ENCODE assay signal across 15 cellular contexts in the genomic region with DNA sequence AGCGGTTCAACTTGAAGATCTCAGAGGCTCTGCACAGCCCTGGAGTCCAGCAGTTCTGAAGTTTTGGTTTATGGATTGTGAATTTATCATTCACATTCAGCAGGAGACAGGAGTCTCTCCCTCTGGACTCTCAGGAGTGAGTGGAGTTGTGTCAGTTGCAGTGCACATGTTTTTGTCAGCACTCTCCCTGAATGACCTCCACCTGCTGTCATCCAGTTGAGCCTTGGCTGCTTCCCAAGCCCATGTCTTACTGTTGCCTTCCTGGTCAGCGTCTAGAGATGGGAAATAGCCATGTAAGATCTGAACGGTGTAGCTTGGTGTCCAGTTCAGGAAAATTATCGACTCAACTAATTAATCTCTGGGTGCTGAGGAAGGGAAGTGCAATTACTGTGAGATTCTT.
DNase-seq lines count a peak whose midpoint lies in the region; ATAC-seq and TF ChIP-seq lines count a peak whose summit lies in the region.
"Had no signal": no experiment of that assay in that cellular context is flagged by ENCODE, and none has a peak within 500 bp of the region (broad histone marks: within the 10 kb centered on the region; RNA-seq: fewer than 3 reads in every experiment).

No MANE protein-coding gene starts in this region.

- 82 to 86% methylated on average over 4 of the region's 4 CpGs for WGBS in GM23248 (ENCODE audit: low coverage in 1 of 2, low lambda C conversion rate in 2 of 2, missing lambda C conversion rate in 2 of 2), 2 experiments

- peaks cover 87% of the 10 kb centered on the region for H3K36me3 Mint-ChIP-seq in activated naive CD4-positive, alpha-beta T cell treated with anti-CD3 and anti-CD28 coated beads, Interleukin-2, amount 10 ng/mL, durations not matched to agents 7 days and 5 days
- H3K36me3 Mint-ChIP-seq in T-cell: peaks cover 79% of the 10 kb centered on the region

- peaks cover 2% of the 10 kb centered on the region for H3K9me3 Mint-ChIP-seq in activated naive CD4-positive, alpha-beta T cell treated with anti-CD3 and anti-CD28 coated beads, Interleukin-2, amount 10 ng/mL, durations not matched to agents 7 days and 5 days
- H3K9me3 Mint-ChIP-seq in T-cell: no peaks in the 10 kb centered on the region
- H3K9me3 Mint-ChIP-seq: stimulated activated naive B cell treated with anti-CD40 and anti-IgM and Interleukin-4, amounts not matched to agents 10 μg/mL and 1 μg/mL and 100 μg/mL, for 72 hours had no signal

- H3K4me3 Mint-ChIP-seq in activated naive CD4-positive, alpha-beta T cell treated with anti-CD3 and anti-CD28 coated beads, Interleukin-2, amount 10 ng/mL, durations not matched to agents 7 days and 5 days: peak overlapping the region; percentile 42
- peak overlapping the region in 2 of 3 donors; percentile 10 to 74 for H3K4me3 Mint-ChIP-seq in T-cell
- H3K4me3 Mint-ChIP-seq: stimulated activated naive B cell treated with anti-CD40 and anti-IgM and Interleukin-4, amounts not matched to agents 10 μg/mL and 1 μg/mL and 100 μg/mL, for 72 hours had no signal

- no peak overlapping the region for H3K4me2 ChIP-seq in GM23248 (ENCODE audit: unreplicated experiment)

- H3K9ac ChIP-seq in GM23248: no peak overlapping the region

- peaks cover 28% of the 10 kb centered on the region for H3K79me2 ChIP-seq in GM23248 (ENCODE audit: insufficient read depth)

- CTCF ChIA-PET in activated naive CD4-positive, alpha-beta T cell treated with anti-CD3 and anti-CD28 coated beads, Interleukin-2, amount 10 ng/mL, durations not matched to agents 7 days and 5 days (lab: Charles Lee): interaction anchor here (0.7 to 1.1 kb wide), 3 partner anchors 121 to 887 kb away, joined by 3 to 5 read pairs (median 3); no protein-coding TSS in a partner anchor
- CTCF ChIA-PET in T-cell (lab: Charles Lee): interaction anchor here (0.7 to 1.1 kb wide), 6 partner anchors 15 to 156 kb away, joined by 3 to 5 read pairs (median 3); no protein-coding TSS in a partner anchor

- no peaks in the 10 kb centered on the region for H3K27me3 Mint-ChIP-seq in activated naive CD4-positive, alpha-beta T cell treated with anti-CD3 and anti-CD28 coated beads, Interleukin-2, amount 10 ng/mL, durations not matched to agents 7 days and 5 days
- H3K27me3 Mint-ChIP-seq in T-cell: no peaks in the 10 kb centered on the region
- H3K27me3 Mint-ChIP-seq: stimulated activated naive B cell treated with anti-CD40 and anti-IgM and Interleukin-4, amounts not matched to agents 10 μg/mL and 1 μg/mL and 100 μg/mL, for 72 hours had no signal

- H3K4me1 ChIP-seq in upper lobe of right lung: peaks cover 9% of the 10 kb centered on the region
- no peaks in the 10 kb centered on the region for H3K4me1 ChIP-seq in GM23248 (ENCODE audit: insufficient read depth)
- H3K4me1 ChIP-seq: SJSA1 had no signal

- H3K9me3 ChIP-seq in upper lobe of right lung (no peaks in the 10 kb centered on the region), GM23248 (ENCODE audit: low read depth) (no peaks in the 10 kb centered on the region)
- H3K9me3 ChIP-seq: ovary, SJSA1 had no signal

- intact Hi-C loops in left cardiac atrium (cut with DNase I) (loop anchor here (10.0 kb wide), 2 partner anchors 130 to 160 kb away; a partner anchor contains a TSS), upper lobe of right lung (cut with DNase I) (no loop called here)

- H3K27me3 ChIP-seq in upper lobe of right lung (no peaks in the 10 kb centered on the region), GM23248 (replicated peaks; ENCODE audit: insufficient read depth) (no peaks in the 10 kb centered on the region; the same call in 1 of the 2 replicates)
- H3K27me3 ChIP-seq: ovary, SJSA1 had no signal

- no peaks in the 10 kb centered on the region for H4K20me1 ChIP-seq in GM23248 (ENCODE audit: insufficient read depth)

- POLR2A ChIA-PET in T-cell (lab: Charles Lee): interaction anchor here (0.6 to 1.0 kb wide), 4 partner anchors 17 to 264 kb away, joined by 3 to 4 read pairs (median 3); no protein-coding TSS in a partner anchor

- H2AFZ ChIP-seq in GM23248: no peak overlapping the region

- no peak for ATAC-seq in T-cell (replicated peaks in 1 of 4)
- ATAC-seq in left cardiac atrium: peak; percentile 44 to 66
- ATAC-seq in upper lobe of right lung: no peak
- no peak for ATAC-seq in HG02970 (IDR thresholded peaks at IDR 0.05; ENCODE audit: low FRiP score, unreplicated experiment)
- ATAC-seq: stimulated activated naive B cell treated with anti-CD40 and anti-IgM and Interleukin-4, amounts not matched to agents 10 μg/mL and 1 μg/mL and 100 μg/mL, for 72 hours had no signal

- no peak overlapping the region for H3K4me3 ChIP-seq in upper lobe of right lung
- no peak overlapping the region for H3K4me3 ChIP-seq in GM23248
- H3K4me3 ChIP-seq: ovary, SJSA1 had no signal

- H3F3A ChIP-seq in GM23248 (ENCODE audit: insufficient read depth): no peaks in the 10 kb centered on the region

- H3K27ac Mint-ChIP-seq in activated naive CD4-positive, alpha-beta T cell treated with anti-CD3 and anti-CD28 coated beads, Interleukin-2, amount 10 ng/mL, durations not matched to agents 7 days and 5 days: peak overlapping the region; percentile 98
- H3K27ac Mint-ChIP-seq in T-cell: peak overlapping the region; percentile 95
- H3K27ac Mint-ChIP-seq: stimulated activated naive B cell treated with anti-CD40 and anti-IgM and Interleukin-4, amounts not matched to agents 10 μg/mL and 1 μg/mL and 100 μg/mL, for 72 hours had no signal

- no peak for TF ChIP-seq CTCF in upper lobe of right lung (IDR thresholded peaks at IDR 0.05)

- H3K9me2 ChIP-seq in GM23248 (ENCODE audit: insufficient read depth): no peaks in the 10 kb centered on the region

- H3K4me1 Mint-ChIP-seq in activated naive CD4-positive, alpha-beta T cell treated with anti-CD3 and anti-CD28 coated beads, Interleukin-2, amount 10 ng/mL, durations not matched to agents 7 days and 5 days: peaks cover 96% of the 10 kb centered on the region
- peaks cover 92 to 97% (median 93%) of the 10 kb centered on the region in 3 donors for H3K4me1 Mint-ChIP-seq in T-cell

- H3K27ac ChIP-seq in upper lobe of right lung: peak overlapping the region; percentile 17
- no peak overlapping the region for H3K27ac ChIP-seq in GM23248
- H3K27ac ChIP-seq: ovary, SJSA1 had no signal

- in situ Hi-C loops in GM23248 (cut with MboI): loop anchor here (5.0 to 25.0 kb wide), 2 partner anchors 308 to 378 kb away; a partner anchor contains a TSS

- DNase-seq in activated naive CD4-positive, alpha-beta T cell treated with anti-CD3 and anti-CD28 coated beads, Interleukin-2, amount 10 ng/mL, durations not matched to agents 7 days and 5 days: no peak
- DNase-seq in activated naive CD4-positive, alpha-beta T cell treated with anti-CD3 and anti-CD28 coated beads, Interleukin-2, amount 50 U/mL, for 16 hours: no peak
- DNase-seq in T-cell (no peak), left cardiac atrium (peak; percentile 55), upper lobe of right lung (no peak), GM23248 (no peak), NCI-H1417 treated with DMSO at 0.1 percent for 48 hours (lab: John Stamatoyannopoulos, UW) (no peak)
- DNase-seq: aorta; C1 segment of cervical spinal cord; NCI-H526; ovary; stimulated activated CD4-positive, alpha-beta T cell treated with anti-CD3 and anti-CD28 coated beads, Interleukin-1b, Interleukin-23, amount 100 ng/mL, for 48 hours; stimulated activated naive B cell treated with anti-CD40 and anti-IgM and Interleukin-4, amounts not matched to agents 10 μg/mL and 1 μg/mL and 100 μg/mL, for 72 hours had no signal

- H3K36me3 ChIP-seq in upper lobe of right lung (peaks cover 59% of the 10 kb centered on the region), GM23248 (ENCODE audit: low read depth) (no peaks in the 10 kb centered on the region)
- H3K36me3 ChIP-seq: ovary, SJSA1 had no signal

Comparison
In these comparisons a context has a peak if more than half of its experiments do, and no peak if none do; other contexts are left out.
1. ATAC-seq: peak in left cardiac atrium (2 of 2); none in T-cell (0 of 4), upper lobe of right lung (single experiment) and HG02970 (single experiment).